In the genomic region with DNA sequence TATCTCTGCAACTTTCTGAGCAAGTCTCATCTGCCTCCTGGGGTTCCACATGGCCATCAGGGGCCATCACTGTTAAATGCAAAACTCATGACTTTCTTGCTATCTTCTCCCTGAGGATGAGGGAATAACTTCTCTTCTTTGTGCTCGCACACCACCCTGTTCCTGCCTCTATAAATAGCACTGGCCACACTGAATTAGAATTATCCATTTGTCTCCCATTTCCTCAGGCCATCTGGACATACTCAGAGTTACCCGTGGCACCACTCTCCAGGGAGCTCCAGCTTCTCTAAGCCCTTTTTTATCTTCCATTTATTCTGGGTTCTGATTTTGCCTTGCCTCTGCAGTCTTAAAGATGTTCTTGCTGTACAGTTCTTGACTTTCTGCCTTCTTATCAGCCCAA, we compare ENCODE assay signal across 20 cellular contexts.
"Had no signal": no experiment of that assay in that cellular context is flagged by ENCODE, and none has a peak within 500 bp of the region (broad histone marks: within the 10 kb centered on the region; RNA-seq: fewer than 3 reads in every experiment).

No MANE protein-coding gene starts in this region.

- DNase-seq: activated CD8-positive, alpha-beta T cell treated with anti-CD3 and anti-CD28 coated beads for 36 hours; activated naive CD4-positive, alpha-beta T cell treated with Interleukin-2 at 50 U/mL for 16 hours; activated naive CD8-positive, alpha-beta T cell treated with anti-CD3 and anti-CD28 coated beads, Interleukin-2, amount 50 U/mL, for 24 hours; activated T-cell treated with anti-CD3 and anti-CD28 coated beads, Interleukin-2, amount 50 U/mL, for 1 hour; aorta; effector CD8-positive, alpha-beta T cell; hypothalamus; islet precursor cell; midbrain; stimulated activated naive CD8-positive, alpha-beta T cell treated with anti-CD3 and anti-CD28 coated beads, Interleukin-15, amount 100 ng/mL, for 72 hours; trophoblast cell had no signal

- ATAC-seq: activated CD8-positive, alpha-beta T cell treated with anti-CD3 and anti-CD28 coated beads for 36 hours; activated naive CD8-positive, alpha-beta T cell treated with anti-CD3 and anti-CD28 coated beads, Interleukin-2, amount 50 U/mL, for 24 hours; activated T-helper 17 cell treated with anti-CD3 and anti-CD28 coated beads, Interleukin-2, amount 50 U/mL, for 72 hours; stimulated activated naive CD8-positive, alpha-beta T cell treated with anti-CD3 and anti-CD28 coated beads, Interleukin-15, amount 100 ng/mL, for 72 hours had no signal

- H3K36me3 ChIP-seq: esophagus muscularis mucosa, neural progenitor cell, prostate gland, right atrium auricular region, suprapubic skin had no signal

- FAIRE-seq: TTC549 had no signal

- H2AFZ ChIP-seq: neural progenitor cell had no signal

- H3K27me3 ChIP-seq: esophagus muscularis mucosa, neural progenitor cell, right atrium auricular region, suprapubic skin had no signal

- H3K4me2 ChIP-seq: neural progenitor cell had no signal

- H3K27ac Mint-ChIP-seq: activated CD8-positive, alpha-beta T cell treated with anti-CD3 and anti-CD28 coated beads for 36 hours; activated naive CD8-positive, alpha-beta T cell treated with anti-CD3 and anti-CD28 coated beads, Interleukin-2, amount 50 U/mL, for 24 hours; activated T-helper 17 cell treated with anti-CD3 and anti-CD28 coated beads, Interleukin-2, amount 50 U/mL, for 72 hours; dendritic cell treated with granulocyte-macrophage colony-stimulating factor and Interleukin-4, amounts not matched to agents 40 ng/mL and 50 ng/mL, for 4 days; neural progenitor cell; stimulated activated naive CD8-positive, alpha-beta T cell treated with anti-CD3 and anti-CD28 coated beads, Interleukin-15, amount 100 ng/mL, for 72 hours; T-helper 2 cell treated with Interferon-gamma antibody and Interleukin-4, amounts not matched to agents 5 μg/mL and 100 μg/mL, for 36 hours had no signal

- H3K9ac ChIP-seq: neural progenitor cell had no signal

- H3K4me1 ChIP-seq: neural progenitor cell, prostate gland, suprapubic skin had no signal

- H3K4me3 ChIP-seq: esophagus muscularis mucosa, neural progenitor cell, prostate gland, right atrium auricular region, suprapubic skin had no signal

- H3K27ac ChIP-seq: esophagus muscularis mucosa, neural progenitor cell, prostate gland, right atrium auricular region, suprapubic skin had no signal

- H3K4me3 Mint-ChIP-seq: activated CD8-positive, alpha-beta T cell treated with anti-CD3 and anti-CD28 coated beads for 36 hours; activated naive CD8-positive, alpha-beta T cell treated with anti-CD3 and anti-CD28 coated beads, Interleukin-2, amount 50 U/mL, for 24 hours; activated T-helper 17 cell treated with anti-CD3 and anti-CD28 coated beads, Interleukin-2, amount 50 U/mL, for 72 hours; dendritic cell treated with granulocyte-macrophage colony-stimulating factor and Interleukin-4, amounts not matched to agents 40 ng/mL and 50 ng/mL, for 4 days; neural progenitor cell; stimulated activated naive CD8-positive, alpha-beta T cell treated with anti-CD3 and anti-CD28 coated beads, Interleukin-15, amount 100 ng/mL, for 72 hours; T-helper 2 cell treated with Interferon-gamma antibody and Interleukin-4, amounts not matched to agents 5 μg/mL and 100 μg/mL, for 36 hours had no signal

- H3K9me3 ChIP-seq: prostate gland, right atrium auricular region, suprapubic skin had no signal
